ENCODE assay signal across 9 cellular contexts in the genomic region with DNA sequence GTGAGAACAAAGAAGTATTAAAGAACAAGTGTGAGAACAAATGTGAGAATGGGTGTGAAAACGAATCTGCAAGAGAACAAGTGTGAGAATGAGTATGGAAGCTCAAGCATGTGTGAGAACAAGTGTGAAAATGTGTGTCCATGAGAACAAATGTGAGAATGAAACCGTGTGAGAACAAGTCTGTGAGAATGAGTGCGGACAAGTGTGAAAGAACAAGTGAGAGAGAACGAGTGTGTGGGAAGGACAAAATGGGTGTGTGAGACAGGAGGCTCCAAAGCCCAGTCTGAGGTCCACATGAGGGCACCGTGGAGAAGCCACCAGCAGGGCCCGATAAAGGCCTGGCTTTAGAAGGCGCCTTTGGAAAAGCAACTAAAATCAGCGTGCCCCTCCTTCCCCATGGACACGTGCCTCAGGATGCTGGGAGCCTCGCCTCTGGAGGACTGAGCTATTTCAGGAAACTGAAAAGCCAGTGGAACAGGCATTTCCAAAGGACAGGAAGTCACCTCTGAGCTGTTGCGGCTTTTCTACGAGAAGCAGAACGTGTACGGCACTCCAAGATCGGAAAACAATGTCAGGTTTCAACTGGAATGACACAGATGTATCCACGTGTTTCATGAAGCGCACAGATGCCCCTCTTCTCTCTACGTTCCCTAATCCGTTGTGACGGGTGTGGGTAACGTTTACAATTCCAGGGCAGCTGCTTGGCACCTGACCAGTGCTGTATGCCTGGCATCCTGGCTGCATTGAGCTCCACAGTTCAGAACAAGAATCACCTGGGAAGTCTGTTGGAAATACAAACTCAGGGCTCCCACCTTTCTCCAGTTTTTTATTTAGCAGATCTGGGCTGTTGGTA. TPM values are rescaled to one million over a fixed set of nuclear protein-coding genes. Genes with fewer than 3 reads are reported as not detected.
A peak's percentile ranks its signal among the peaks of the same experiment; 100 is the strongest.
DNase-seq lines count a peak whose midpoint lies in the region; ATAC-seq lines count a peak whose summit lies in the region.
"Had no signal": no experiment of that assay in that cellular context is flagged by ENCODE, and none has a peak within 500 bp of the region (broad histone marks: within the 10 kb centered on the region; RNA-seq: fewer than 3 reads in every experiment).

No MANE protein-coding gene starts in this region.

- H3K36me3 Mint-ChIP-seq in CD8-positive, alpha-beta memory T cell, result peaks cover 4 to 40% (median 9%) of the 10 kb centered on the region in 3 donors

- ATAC-seq in GM19395 (IDR thresholded peaks at IDR 0.05; ENCODE audit: unreplicated experiment) (no peak), GM18861 (IDR thresholded peaks at IDR 0.05; ENCODE audit: unreplicated experiment) (no peak)

- peaks cover 10% of the 10 kb centered on the region; the same call in 1 of the 2 replicates for H3K9me3 ChIP-seq in NT2/D1 (ENCODE audit: insufficient read depth, low read length)
- no peaks in the 10 kb centered on the region for H3K9me3 ChIP-seq in CD8-positive, alpha-beta memory T cell (ENCODE audit: low read length)

- CTCF ChIA-PET in CD8-positive, alpha-beta memory T cell (lab: Charles Lee), result interaction anchor here (1.0 to 1.6 kb wide), 4 partner anchors 12 to 194 kb away, joined by 3 to 7 read pairs (median 4); no protein-coding TSS in a partner anchor

- no peaks in the 10 kb centered on the region for H3K4me1 ChIP-seq in NT2/D1 (ENCODE audit: insufficient read depth, insufficient read length)
- H3K4me1 ChIP-seq in CD8-positive, alpha-beta memory T cell (ENCODE audit: insufficient read depth, low read length), result peaks cover 28% of the 10 kb centered on the region

- no peaks in the 10 kb centered on the region for H3K9me3 Mint-ChIP-seq in CD8-positive, alpha-beta memory T cell

- H3K9ac ChIP-seq in NT2/D1 (ENCODE audit: insufficient read length, low read depth), result no peak overlapping the region

- peak overlapping the region; percentile 5 for H3K27ac ChIP-seq in epithelial cell of prostate
- H3K27ac ChIP-seq in CD8-positive, alpha-beta memory T cell (ENCODE audit: low read depth, low read length), result no peak overlapping the region
- H3K27ac ChIP-seq: HL-60 had no signal

- H3K4me1 Mint-ChIP-seq in CD8-positive, alpha-beta memory T cell, result peaks cover under 1 to 20% (median 19%) of the 10 kb centered on the region in 3 donors

- POLR2A ChIA-PET in CD8-positive, alpha-beta memory T cell (lab: Charles Lee), result no interaction called here

- no peak overlapping the region for H3K4me3 Mint-ChIP-seq in CD8-positive, alpha-beta memory T cell

- no peaks in the 10 kb centered on the region for H3K27me3 Mint-ChIP-seq in CD8-positive, alpha-beta memory T cell

- DNase-seq in DMS153 treated with DMSO at 0.1 percent for 48 hours (lab: John Stamatoyannopoulos, UW; ENCODE audit: unreplicated experiment), result peak; percentile 63
- DNase-seq in NT2/D1 (ENCODE audit: low read depth, low spot score), result peak; percentile 9
- no peak for DNase-seq in epithelial cell of prostate (ENCODE audit: low read depth, low spot score)
- peak; percentile 95 for DNase-seq in myocyte (ENCODE audit: low read depth)
- no peak for DNase-seq in activated gamma-delta T cell (lab: John Stamatoyannopoulos, UW)
- DNase-seq in CD8-positive, alpha-beta memory T cell, result no peak

- no peaks in the 10 kb centered on the region for H3K27me3 ChIP-seq in NT2/D1 (ENCODE audit: insufficient read depth, insufficient read length)
- no peaks in the 10 kb centered on the region for H3K27me3 ChIP-seq in CD8-positive, alpha-beta memory T cell (ENCODE audit: insufficient read depth, low read length, poor library complexity, severe bottlenecking)

- H3K27ac Mint-ChIP-seq in CD8-positive, alpha-beta memory T cell, result no peak overlapping the region

- H3K4me3 ChIP-seq in NT2/D1 (ENCODE audit: insufficient read length, low read depth), result no peak overlapping the region
- H3K4me3 ChIP-seq in CD8-positive, alpha-beta memory T cell (ENCODE audit: low read length), result no peak overlapping the region

- H3K36me3 ChIP-seq in NT2/D1 (ENCODE audit: insufficient read depth, insufficient read length, low read length), result peaks cover 54% of the 10 kb centered on the region
- peaks cover 29% of the 10 kb centered on the region for H3K36me3 ChIP-seq in CD8-positive, alpha-beta memory T cell (ENCODE audit: insufficient read depth, low read length)

RNA-seq across cellular contexts. Expression of a gene that starts 46.4 kb away (rescaled TPM):
- 115 and 137 TPM in 2 replicates for total RNA-seq in myocyte
- 44.0 TPM for polyA plus RNA-seq in myocyte (2012)
- total RNA-seq in CD8-positive, alpha-beta memory T cell, result 10 to 100 TPM; 55.6 to 56.1 TPM
- polyA plus RNA-seq in CD8-positive, alpha-beta memory T cell, result 99.4 TPM

Comparison
In these comparisons a context has a peak if more than half of its experiments do, and no peak if none do; other contexts are left out.
1. DNase-seq: peak in DMS153 treated with DMSO at 0.1 percent for 48 hours (single experiment), NT2/D1 (single experiment) and myocyte (single experiment); none in epithelial cell of prostate (single experiment), activated gamma-delta T cell (single experiment) and CD8-positive, alpha-beta memory T cell (0 of 5).